Comparison of ENCODE assay signal across 14 cellular contexts in the genomic region with DNA sequence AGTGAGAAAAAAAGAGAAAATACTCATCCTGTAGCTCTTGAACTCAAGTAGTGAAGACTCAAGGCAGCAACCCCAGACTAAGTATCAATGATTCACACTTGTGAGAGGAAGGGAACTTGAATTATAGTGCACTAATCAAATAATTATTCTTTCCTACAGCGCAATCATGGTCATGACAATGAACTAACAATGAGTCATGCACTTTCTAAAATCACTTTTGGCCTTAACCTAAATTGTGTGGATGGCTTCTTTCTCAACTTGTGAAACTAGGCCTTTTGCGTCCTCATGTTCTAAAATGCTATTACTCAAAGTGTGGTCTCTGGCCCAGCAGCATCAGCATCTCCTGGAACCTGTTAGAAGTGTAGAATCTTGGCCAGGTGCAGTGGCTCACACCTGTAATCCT.
DNase-seq lines count a peak whose midpoint lies in the region; ATAC-seq and TF ChIP-seq lines count a peak whose summit lies in the region.
"Had no signal": no experiment of that assay in that cellular context is flagged by ENCODE, and none has a peak within 500 bp of the region (broad histone marks: within the 10 kb centered on the region; RNA-seq: fewer than 3 reads in every experiment).

No MANE protein-coding gene starts in this region.

- H3K9me3 ChIP-seq in PC-3 (ENCODE audit: low read length) = no peaks in the 10 kb centered on the region
- H3K9me3 ChIP-seq: ovary had no signal

- peak overlapping the region; percentile 66 for H3K9ac ChIP-seq in PC-3 (ENCODE audit: low read length)

- POLR2A ChIA-PET in PC-3 (lab: Charles Lee; ENCODE audit: unreplicated experiment) = no interaction called here

- peaks cover 26% of the 10 kb centered on the region for H3K4me1 Mint-ChIP-seq in activated T-cell treated with anti-CD3 and anti-CD28 coated beads, Interleukin-2, amount 50 U/mL, for 24 hours (ENCODE audit: low read depth)

- no peaks in the 10 kb centered on the region for H3K27me3 Mint-ChIP-seq in activated T-cell treated with anti-CD3 and anti-CD28 coated beads, Interleukin-2, amount 50 U/mL, for 24 hours
- H3K27me3 Mint-ChIP-seq: CD4-positive, CD25-positive, alpha-beta regulatory T cell; IgD-negative memory B cell had no signal

- H3K79me2 ChIP-seq in PC-3 (ENCODE audit: low read length) = no peaks in the 10 kb centered on the region

- H3K4me1 ChIP-seq in PC-3 (ENCODE audit: insufficient read depth, low read length) = peaks cover 25% of the 10 kb centered on the region

- no peaks in the 10 kb centered on the region for H3K36me3 ChIP-seq in PC-3 (ENCODE audit: low read depth, low read length)
- H3K36me3 ChIP-seq: ovary had no signal

- no peak overlapping the region for H3K4me3 Mint-ChIP-seq in activated T-cell treated with anti-CD3 and anti-CD28 coated beads, Interleukin-2, amount 50 U/mL, for 24 hours
- H3K4me3 Mint-ChIP-seq: CD4-positive, CD25-positive, alpha-beta regulatory T cell; IgD-negative memory B cell had no signal

- intact Hi-C loops in PC-3 (cut with micrococcal nuclease) = loop anchor here (2.0 kb wide), 1 partner anchor 31 kb away; no protein-coding TSS in a partner anchor

- peak overlapping the region; percentile 89 for H3K27ac Mint-ChIP-seq in activated T-cell treated with anti-CD3 and anti-CD28 coated beads, Interleukin-2, amount 50 U/mL, for 24 hours
- H3K27ac Mint-ChIP-seq: CD4-positive, CD25-positive, alpha-beta regulatory T cell; IgD-negative memory B cell had no signal

- H4K20me1 ChIP-seq in PC-3 (ENCODE audit: low read length) = no peaks in the 10 kb centered on the region

- H3K4me3 ChIP-seq in PC-3 (ENCODE audit: low read length) (no peak overlapping the region), choroid plexus epithelial cell (ENCODE audit: low read depth, low read length) (no peak overlapping the region)
- H3K4me3 ChIP-seq: ovary had no signal

- CTCF ChIA-PET in PC-3 (lab: Charles Lee) = no interaction called here

- no peaks in the 10 kb centered on the region for H3K9me2 ChIP-seq in PC-3 (replicated peaks; ENCODE audit: low read length)

- peak; percentile 87 for ATAC-seq in PC-3
- ATAC-seq in GM18511 (IDR thresholded peaks at IDR 0.05; ENCODE audit: unreplicated experiment) = no peak
- ATAC-seq: left colon had no signal

- H2AFZ ChIP-seq in PC-3 (ENCODE audit: low read length) = peak overlapping the region; percentile 15; the same call in 1 of the 2 replicates

- BruUV-seq in PC-3 (replicated peaks; lab: Mats Ljungman, UMichigan) = no TSS peak

- H3K27me3 ChIP-seq in PC-3 (ENCODE audit: low read length) = no peaks in the 10 kb centered on the region
- H3K27me3 ChIP-seq: ovary had no signal

- TF ChIP-seq CTCF in PC-3 (conservative IDR thresholded peaks at IDR 0.05; ENCODE audit: low read depth, low read length) (no peak), choroid plexus epithelial cell (conservative IDR thresholded peaks at IDR 0.05; ENCODE audit: low read depth, low read length) (no peak)

- DNase-seq in activated T-cell treated with anti-CD3 and anti-CD28 coated beads, Interleukin-2, amount 50 U/mL, for 24 hours = peak; percentile 45
- DNase-seq in activated T-cell treated with anti-CD3 and anti-CD28 coated beads, Interleukin-2, amount 50 U/mL, for 1 hour = no peak
- DNase-seq in PC-3 (peak; percentile 81), choroid plexus epithelial cell (ENCODE audit: low read depth) (peak; percentile 47), NCI-H1105 (lab: John Stamatoyannopoulos, UW) (no peak), NCI-H774 (lab: John Stamatoyannopoulos, UW) (no peak)
- DNase-seq in stimulated activated CD4-positive, alpha-beta T cell treated with anti-CD3 and anti-CD28 coated beads, TNF-alpha, amount 100 ng/mL, for 24 hours (ENCODE audit: low read depth in 3 of 3) = peak in 2 of 3 experiments; percentile 11 to 14
- DNase-seq: erythroblast, left colon, NCI-H510A treated with DMSO at 0.1 percent for 48 hours, ovary had no signal

- peak overlapping the region; percentile 99 for H3K27ac ChIP-seq in PC-3 (ENCODE audit: low read length)
- H3K27ac ChIP-seq: ovary had no signal

- peak overlapping the region; percentile 53 for H3K4me2 ChIP-seq in PC-3 (ENCODE audit: low read length)

- no peaks in the 10 kb centered on the region for H3K36me3 Mint-ChIP-seq in activated T-cell treated with anti-CD3 and anti-CD28 coated beads, Interleukin-2, amount 50 U/mL, for 24 hours (ENCODE audit: low read depth)
- H3K36me3 Mint-ChIP-seq: CD4-positive, CD25-positive, alpha-beta regulatory T cell had no signal

- H3F3A ChIP-seq in PC-3 (ENCODE audit: low read length, unreplicated experiment) = no peaks in the 10 kb centered on the region

- H3K9me3 Mint-ChIP-seq in activated T-cell treated with anti-CD3 and anti-CD28 coated beads, Interleukin-2, amount 50 U/mL, for 24 hours = no peaks in the 10 kb centered on the region

Comparison
In these comparisons a context has a peak if more than half of its experiments do, and no peak if none do; other contexts are left out.
1. DNase-seq: peak in activated T-cell treated with anti-CD3 and anti-CD28 coated beads, Interleukin-2, amount 50 U/mL, for 24 hours (single experiment), PC-3 (single experiment), choroid plexus epithelial cell (single experiment) and stimulated activated CD4-positive, alpha-beta T cell treated with anti-CD3 and anti-CD28 coated beads, TNF-alpha, amount 100 ng/mL, for 24 hours (2 of 3); none in activated T-cell treated with anti-CD3 and anti-CD28 coated beads, Interleukin-2, amount 50 U/mL, for 1 hour (single experiment), NCI-H1105 (single experiment) and NCI-H774 (single experiment).